ENCODE assay signal across 31 cellular contexts in genomic region chr6:46927066-46927465, GRCh38. TPM values are rescaled to one million over a fixed set of nuclear protein-coding genes. Genes with fewer than 3 reads are reported as not detected.
DNase-seq lines count a peak whose midpoint lies in the region; ATAC-seq and TF ChIP-seq lines count a peak whose summit lies in the region.
"Had no signal": no experiment of that assay in that cellular context is flagged by ENCODE, and none has a peak within 500 bp of the region (broad histone marks: within the 10 kb centered on the region; RNA-seq: fewer than 3 reads in every experiment).

No MANE protein-coding gene starts in this region.

- H2AFZ ChIP-seq in PC-3 (ENCODE audit: low read length) (no peak overlapping the region), osteoblast (ENCODE audit: low read length) (no peak overlapping the region)
- H2AFZ ChIP-seq: neural progenitor cell had no signal

- H3K4me2 ChIP-seq in PC-3 (ENCODE audit: low read length) (peak overlapping the region; percentile 75), osteoblast (ENCODE audit: insufficient read depth, low read length) (no peak overlapping the region)
- H3K4me2 ChIP-seq: BLaER1, neural progenitor cell had no signal

- H3K9me2 ChIP-seq in PC-3 (replicated peaks; ENCODE audit: low read length), result no peaks in the 10 kb centered on the region

- H3F3A ChIP-seq in PC-3 (ENCODE audit: low read length, unreplicated experiment), result peaks cover 13% of the 10 kb centered on the region

- H3K27ac ChIP-seq in PC-3 (ENCODE audit: low read length), result peak overlapping the region; percentile 97
- peak overlapping the region; percentile 33 for H3K27ac ChIP-seq in osteoblast (ENCODE audit: low read depth, low read length)
- H3K27ac ChIP-seq: BLaER1, neural progenitor cell, SK-N-MC, thyroid gland had no signal

- intact Hi-C loops in PC-3 (cut with micrococcal nuclease) (loop anchor here (1.0 to 5.0 kb wide), 5 partner anchors 35 to 120 kb away; no protein-coding TSS in a partner anchor), sciatic nerve (cut with DNase I) (no loop called here)

- H4K20me1 ChIP-seq in PC-3 (ENCODE audit: low read length), result no peaks in the 10 kb centered on the region
- no peaks in the 10 kb centered on the region for H4K20me1 ChIP-seq in osteoblast (ENCODE audit: insufficient read depth, low read length)
- H4K20me1 ChIP-seq: BLaER1 had no signal

- CTCF ChIA-PET in PC-3 (lab: Charles Lee), result interaction anchor here (1.0 kb wide), 1 partner anchor 56 kb away, joined by 5 read pairs; no protein-coding TSS in a partner anchor

- TF ChIP-seq CTCF in PC-3 (conservative IDR thresholded peaks at IDR 0.05; ENCODE audit: low read depth, low read length), result no peak
- no peak for TF ChIP-seq CTCF in endothelial cell (IDR thresholded peaks at IDR 0.05; ENCODE audit: unreplicated experiment)
- TF ChIP-seq CTCF in osteoblast (IDR thresholded peaks at IDR 0.05; ENCODE audit: extremely low read depth, low read depth, low read length), result no peak

- DNase-seq in EH (ENCODE audit: low read depth) (peak; percentile 4), PC-3 (peak; percentile 90), endothelial cell (ENCODE audit: low spot score) (no peak), osteoblast (ENCODE audit: insufficient read length, low spot score, missing footprints) (no peak), sciatic nerve (ENCODE audit: low spot score) (no peak)
- DNase-seq in activated naive CD4-positive, alpha-beta T cell (lab: John Stamatoyannopoulos, UW), result no peak
- DNase-seq in activated CD8-positive, alpha-beta memory T cell treated with anti-CD3 and anti-CD28 coated beads, Interleukin-2, amount 50 U/mL, for 4 hours, result no peak
- DNase-seq: activated CD4-positive, alpha-beta memory T cell treated with anti-CD3 and anti-CD28 coated beads for 36 hours; activated CD4-positive, CD25-positive, alpha-beta regulatory T cell treated with anti-CD3 and anti-CD28 coated beads, Interleukin-2, amount 50 U/mL, for 72 hours; activated naive CD4-positive, alpha-beta T cell treated with anti-CD3 and anti-CD28 coated beads, Interleukin-2, amount 10 ng/mL, durations not matched to agents 7 days and 5 days; adrenal gland; COR-L47; DMS53; GF-D8; hypothalamus; mesendoderm; MG63; NCI-H1105 treated with DMSO at 0.1 percent for 48 hours; NCI-H187 treated with DMSO at 0.1 percent for 48 hours; NCI-H2171; stimulated activated CD4-positive, alpha-beta T cell treated with anti-CD3 and anti-CD28 coated beads, Interleukin-4, amount 100 ng/mL, for 1 hour; thyroid gland had no signal

- peak overlapping the region; percentile 15; the same call in 1 of the 2 replicates for H3K4me3 ChIP-seq in PC-3 (ENCODE audit: low read length)
- no peak overlapping the region for H3K4me3 ChIP-seq in osteoblast (ENCODE audit: insufficient read depth, low read length)
- H3K4me3 ChIP-seq: adrenal gland, BLaER1, K562, MG63, neural progenitor cell, right atrium auricular region, SK-N-MC, thyroid gland had no signal

- peak overlapping the region; percentile 92 for H3K27ac Mint-ChIP-seq in endothelial cell (ENCODE audit: unreplicated experiment)
- H3K27ac Mint-ChIP-seq: activated CD4-positive, alpha-beta memory T cell treated with anti-CD3 and anti-CD28 coated beads for 36 hours; activated naive CD4-positive, alpha-beta T cell treated with anti-CD3 and anti-CD28 coated beads, Interleukin-2, amount 10 ng/mL, durations not matched to agents 7 days and 5 days; brain; neural progenitor cell; T-helper 1 cell treated with Interleukin-12 subunit alpha and Interleukin-12 subunit beta and Interleukin-4 antibody, amounts not matched to agents 30 μg/mL and 1 μg/mL, for 36 hours had no signal

- H3K4me1 Mint-ChIP-seq in endothelial cell (ENCODE audit: unreplicated experiment), result peaks cover 59% of the 10 kb centered on the region
- H3K4me1 Mint-ChIP-seq: activated naive CD4-positive, alpha-beta T cell treated with anti-CD3 and anti-CD28 coated beads, Interleukin-2, amount 10 ng/mL, durations not matched to agents 7 days and 5 days; brain; neural progenitor cell had no signal

- H3K36me3 Mint-ChIP-seq in endothelial cell (ENCODE audit: low read depth, unreplicated experiment), result peaks cover 54% of the 10 kb centered on the region
- H3K36me3 Mint-ChIP-seq: activated CD4-positive, alpha-beta memory T cell treated with anti-CD3 and anti-CD28 coated beads for 36 hours; activated naive CD4-positive, alpha-beta T cell treated with anti-CD3 and anti-CD28 coated beads, Interleukin-2, amount 10 ng/mL, durations not matched to agents 7 days and 5 days; brain; neural progenitor cell had no signal

- H3K36me3 ChIP-seq in PC-3 (ENCODE audit: low read depth, low read length) (no peaks in the 10 kb centered on the region), osteoblast (ENCODE audit: insufficient read depth, low read length) (no peaks in the 10 kb centered on the region)
- H3K36me3 ChIP-seq: adrenal gland, BLaER1, MG63, neural progenitor cell, right atrium auricular region, thyroid gland had no signal

- H3K27me3 ChIP-seq in PC-3 (ENCODE audit: low read length), result no peaks in the 10 kb centered on the region
- no peaks in the 10 kb centered on the region for H3K27me3 ChIP-seq in osteoblast (ENCODE audit: insufficient read depth, low read length)
- H3K27me3 ChIP-seq: adrenal gland, BLaER1, MG63, neural progenitor cell, right atrium auricular region, thyroid gland had no signal

- H3K4me3 Mint-ChIP-seq in endothelial cell (ENCODE audit: unreplicated experiment), result peak overlapping the region; percentile 65
- H3K4me3 Mint-ChIP-seq: activated CD4-positive, alpha-beta memory T cell treated with anti-CD3 and anti-CD28 coated beads for 36 hours; activated naive CD4-positive, alpha-beta T cell treated with anti-CD3 and anti-CD28 coated beads, Interleukin-2, amount 10 ng/mL, durations not matched to agents 7 days and 5 days; brain; neural progenitor cell; T-helper 1 cell treated with Interleukin-12 subunit alpha and Interleukin-12 subunit beta and Interleukin-4 antibody, amounts not matched to agents 30 μg/mL and 1 μg/mL, for 36 hours had no signal

- H3K9me3 ChIP-seq in PC-3 (ENCODE audit: low read length) (no peaks in the 10 kb centered on the region), osteoblast (ENCODE audit: low read depth, low read length) (no peaks in the 10 kb centered on the region)
- H3K9me3 ChIP-seq: adrenal gland, BLaER1, MG63, right atrium auricular region, thyroid gland had no signal

- H3K9me3 Mint-ChIP-seq in endothelial cell (ENCODE audit: unreplicated experiment), result no peaks in the 10 kb centered on the region
- H3K9me3 Mint-ChIP-seq: activated CD4-positive, alpha-beta memory T cell treated with anti-CD3 and anti-CD28 coated beads for 36 hours; activated naive CD4-positive, alpha-beta T cell treated with anti-CD3 and anti-CD28 coated beads, Interleukin-2, amount 10 ng/mL, durations not matched to agents 7 days and 5 days; brain; neural progenitor cell; T-helper 1 cell treated with Interleukin-12 subunit alpha and Interleukin-12 subunit beta and Interleukin-4 antibody, amounts not matched to agents 30 μg/mL and 1 μg/mL, for 36 hours had no signal

- no TSS peak for BruUV-seq in PC-3 (replicated peaks; lab: Mats Ljungman, UMichigan)

- ATAC-seq in PC-3 (peak; percentile 55), sciatic nerve (no peak), HG02623 (IDR thresholded peaks at IDR 0.05; ENCODE audit: unreplicated experiment) (no peak)
- ATAC-seq: K562 had no signal

- H3K4me1 ChIP-seq in PC-3 (ENCODE audit: insufficient read depth, low read length), result peaks cover 52% of the 10 kb centered on the region
- peaks cover 9% of the 10 kb centered on the region for H3K4me1 ChIP-seq in osteoblast (ENCODE audit: insufficient read depth, low read length)
- H3K4me1 ChIP-seq: BLaER1, neural progenitor cell had no signal

- H3K9ac ChIP-seq in PC-3 (ENCODE audit: low read length), result peak overlapping the region; percentile 68
- H3K9ac ChIP-seq: BLaER1, neural progenitor cell had no signal

- POLR2A ChIA-PET in PC-3 (lab: Charles Lee; ENCODE audit: unreplicated experiment), result no interaction called here

- H3K79me2 ChIP-seq in PC-3 (ENCODE audit: low read length) (no peaks in the 10 kb centered on the region), osteoblast (ENCODE audit: insufficient read depth, low read length) (no peaks in the 10 kb centered on the region)

- peaks cover 16% of the 10 kb centered on the region for H3K27me3 Mint-ChIP-seq in endothelial cell (ENCODE audit: unreplicated experiment)
- H3K27me3 Mint-ChIP-seq: activated naive CD4-positive, alpha-beta T cell treated with anti-CD3 and anti-CD28 coated beads, Interleukin-2, amount 10 ng/mL, durations not matched to agents 7 days and 5 days; brain had no signal

RNA-seq across cellular contexts. Expression of gene ADGRF5, which starts 5.3 kb away (rescaled TPM):
- total RNA-seq in PC-3 (2014; rRNA removed) (0.75 and 1.6 TPM in 2 replicates), endothelial cell (ENCODE audit: unreplicated experiment) (250 TPM), osteoblast (under 0.01 TPM in 2 replicates), sciatic nerve (23.8 TPM)
- total RNA-seq: activated CD4-positive, alpha-beta memory T cell treated with anti-CD3 and anti-CD28 coated beads for 36 hours; H4 had no signal

Comparison
In these comparisons a context has a peak if more than half of its experiments do, and no peak if none do; other contexts are left out.
1. DNase-seq: peak in EH (single experiment) and PC-3 (single experiment); none in endothelial cell (single experiment), osteoblast (single experiment), activated naive CD4-positive, alpha-beta T cell (0 of 4), activated CD8-positive, alpha-beta memory T cell treated with anti-CD3 and anti-CD28 coated beads, Interleukin-2, amount 50 U/mL, for 4 hours (single experiment) and sciatic nerve (single experiment).
2. RNA of gene ADGRF5, which starts 5.3 kb away (total RNA-seq): 250 TPM in endothelial cell (single experiment); 23.8 TPM in sciatic nerve (single experiment), 0.75 to 1.6 TPM in PC-3 and under 0.01 TPM in osteoblast; every median in the first group is over 10 times any median in the second.